7 cellular contexts compared by ENCODE assay signal in the genomic region with DNA sequence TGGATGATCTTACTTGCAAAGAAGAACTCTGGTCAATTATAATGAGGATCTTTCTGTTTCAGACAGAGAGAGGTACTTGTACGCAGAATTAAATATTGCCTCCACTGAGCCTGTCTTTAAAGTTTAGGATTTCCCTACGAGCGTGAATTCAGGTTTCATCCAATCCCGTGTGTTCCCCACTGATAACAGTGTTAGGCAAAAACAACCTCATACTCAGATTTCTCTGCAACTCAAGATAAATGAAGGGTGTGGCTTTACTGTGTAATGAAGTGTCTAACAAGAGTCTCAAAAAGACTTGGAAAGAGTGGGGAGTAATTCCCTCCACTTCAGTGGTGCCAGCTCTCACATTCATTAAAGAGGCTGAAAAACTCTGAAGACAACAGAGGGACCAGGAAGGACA.
"Had no signal": no experiment of that assay in that cellular context is flagged by ENCODE, and none has a peak within 500 bp of the region (broad histone marks: within the 10 kb centered on the region; RNA-seq: fewer than 3 reads in every experiment).

No MANE protein-coding gene starts in this region.

- H3K9me3 ChIP-seq: HAP-1 had no signal

- H2AFZ ChIP-seq: GM23248 had no signal

- H3K27ac ChIP-seq: GM23248, HL-60 had no signal

- H3K9ac ChIP-seq: GM23248 had no signal

- H3K36me3 ChIP-seq: HAP-1 had no signal

- H3K4me3 ChIP-seq: GM23248, HAP-1 had no signal

- DNase-seq: GM23248, H7, HFFc6 had no signal

- ATAC-seq: HCT116, HepG2 had no signal

- FAIRE-seq: HepG2 had no signal

- H3K4me1 ChIP-seq: HAP-1 had no signal
